Comparison of ENCODE assay signal across 1 cellular context in genomic region chr22:50525991-50526848, GRCh38.
TF ChIP-seq lines count a peak whose summit lies in the region.

No MANE protein-coding gene starts in this region.

TF ChIP-seq in K562, 482 proteins besides CTCF, POLR2A, EP300 and RAD21 (continued from another document):
- TF ChIP-seq, protein P1, sequence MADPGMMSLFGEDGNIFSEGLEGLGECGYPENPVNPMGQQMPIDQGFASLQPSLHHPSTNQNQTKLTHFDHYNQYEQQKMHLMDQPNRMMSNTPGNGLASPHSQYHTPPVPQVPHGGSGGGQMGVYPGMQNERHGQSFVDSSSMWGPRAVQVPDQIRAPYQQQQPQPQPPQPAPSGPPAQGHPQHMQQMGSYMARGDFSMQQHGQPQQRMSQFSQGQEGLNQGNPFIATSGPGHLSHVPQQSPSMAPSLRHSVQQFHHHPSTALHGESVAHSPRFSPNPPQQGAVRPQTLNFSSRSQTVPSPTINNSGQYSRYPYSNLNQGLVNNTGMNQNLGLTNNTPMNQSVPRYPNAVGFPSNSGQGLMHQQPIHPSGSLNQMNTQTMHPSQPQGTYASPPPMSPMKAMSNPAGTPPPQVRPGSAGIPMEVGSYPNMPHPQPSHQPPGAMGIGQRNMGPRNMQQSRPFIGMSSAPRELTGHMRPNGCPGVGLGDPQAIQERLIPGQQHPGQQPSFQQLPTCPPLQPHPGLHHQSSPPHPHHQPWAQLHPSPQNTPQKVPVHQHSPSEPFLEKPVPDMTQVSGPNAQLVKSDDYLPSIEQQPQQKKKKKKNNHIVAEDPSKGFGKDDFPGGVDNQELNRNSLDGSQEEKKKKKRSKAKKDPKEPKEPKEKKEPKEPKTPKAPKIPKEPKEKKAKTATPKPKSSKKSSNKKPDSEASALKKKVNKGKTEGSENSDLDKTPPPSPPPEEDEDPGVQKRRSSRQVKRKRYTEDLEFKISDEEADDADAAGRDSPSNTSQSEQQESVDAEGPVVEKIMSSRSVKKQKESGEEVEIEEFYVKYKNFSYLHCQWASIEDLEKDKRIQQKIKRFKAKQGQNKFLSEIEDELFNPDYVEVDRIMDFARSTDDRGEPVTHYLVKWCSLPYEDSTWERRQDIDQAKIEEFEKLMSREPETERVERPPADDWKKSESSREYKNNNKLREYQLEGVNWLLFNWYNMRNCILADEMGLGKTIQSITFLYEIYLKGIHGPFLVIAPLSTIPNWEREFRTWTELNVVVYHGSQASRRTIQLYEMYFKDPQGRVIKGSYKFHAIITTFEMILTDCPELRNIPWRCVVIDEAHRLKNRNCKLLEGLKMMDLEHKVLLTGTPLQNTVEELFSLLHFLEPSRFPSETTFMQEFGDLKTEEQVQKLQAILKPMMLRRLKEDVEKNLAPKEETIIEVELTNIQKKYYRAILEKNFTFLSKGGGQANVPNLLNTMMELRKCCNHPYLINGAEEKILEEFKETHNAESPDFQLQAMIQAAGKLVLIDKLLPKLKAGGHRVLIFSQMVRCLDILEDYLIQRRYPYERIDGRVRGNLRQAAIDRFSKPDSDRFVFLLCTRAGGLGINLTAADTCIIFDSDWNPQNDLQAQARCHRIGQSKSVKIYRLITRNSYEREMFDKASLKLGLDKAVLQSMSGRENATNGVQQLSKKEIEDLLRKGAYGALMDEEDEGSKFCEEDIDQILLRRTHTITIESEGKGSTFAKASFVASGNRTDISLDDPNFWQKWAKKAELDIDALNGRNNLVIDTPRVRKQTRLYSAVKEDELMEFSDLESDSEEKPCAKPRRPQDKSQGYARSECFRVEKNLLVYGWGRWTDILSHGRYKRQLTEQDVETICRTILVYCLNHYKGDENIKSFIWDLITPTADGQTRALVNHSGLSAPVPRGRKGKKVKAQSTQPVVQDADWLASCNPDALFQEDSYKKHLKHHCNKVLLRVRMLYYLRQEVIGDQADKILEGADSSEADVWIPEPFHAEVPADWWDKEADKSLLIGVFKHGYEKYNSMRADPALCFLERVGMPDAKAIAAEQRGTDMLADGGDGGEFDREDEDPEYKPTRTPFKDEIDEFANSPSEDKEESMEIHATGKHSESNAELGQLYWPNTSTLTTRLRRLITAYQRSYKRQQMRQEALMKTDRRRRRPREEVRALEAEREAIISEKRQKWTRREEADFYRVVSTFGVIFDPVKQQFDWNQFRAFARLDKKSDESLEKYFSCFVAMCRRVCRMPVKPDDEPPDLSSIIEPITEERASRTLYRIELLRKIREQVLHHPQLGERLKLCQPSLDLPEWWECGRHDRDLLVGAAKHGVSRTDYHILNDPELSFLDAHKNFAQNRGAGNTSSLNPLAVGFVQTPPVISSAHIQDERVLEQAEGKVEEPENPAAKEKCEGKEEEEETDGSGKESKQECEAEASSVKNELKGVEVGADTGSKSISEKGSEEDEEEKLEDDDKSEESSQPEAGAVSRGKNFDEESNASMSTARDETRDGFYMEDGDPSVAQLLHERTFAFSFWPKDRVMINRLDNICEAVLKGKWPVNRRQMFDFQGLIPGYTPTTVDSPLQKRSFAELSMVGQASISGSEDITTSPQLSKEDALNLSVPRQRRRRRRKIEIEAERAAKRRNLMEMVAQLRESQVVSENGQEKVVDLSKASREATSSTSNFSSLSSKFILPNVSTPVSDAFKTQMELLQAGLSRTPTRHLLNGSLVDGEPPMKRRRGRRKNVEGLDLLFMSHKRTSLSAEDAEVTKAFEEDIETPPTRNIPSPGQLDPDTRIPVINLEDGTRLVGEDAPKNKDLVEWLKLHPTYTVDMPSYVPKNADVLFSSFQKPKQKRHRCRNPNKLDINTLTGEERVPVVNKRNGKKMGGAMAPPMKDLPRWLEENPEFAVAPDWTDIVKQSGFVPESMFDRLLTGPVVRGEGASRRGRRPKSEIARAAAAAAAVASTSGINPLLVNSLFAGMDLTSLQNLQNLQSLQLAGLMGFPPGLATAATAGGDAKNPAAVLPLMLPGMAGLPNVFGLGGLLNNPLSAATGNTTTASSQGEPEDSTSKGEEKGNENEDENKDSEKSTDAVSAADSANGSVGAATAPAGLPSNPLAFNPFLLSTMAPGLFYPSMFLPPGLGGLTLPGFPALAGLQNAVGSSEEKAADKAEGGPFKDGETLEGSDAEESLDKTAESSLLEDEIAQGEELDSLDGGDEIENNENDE (IDR thresholded peaks at IDR 0.05; ENCODE audit: low read depth, low read length) = no peak
- TF ChIP-seq MAX (CRISPR knock-in tag; IDR thresholded peaks at IDR 0.05) = no peak; the same call in 1 of the 2 replicates
- no peak for TF ChIP-seq CBX1 (IDR thresholded peaks at IDR 0.05; ENCODE audit: low read depth)
- no peak for TF ChIP-seq ZNF316 (IDR thresholded peaks at IDR 0.05)
- no peak for TF ChIP-seq ZNF347 (CRISPR knock-in tag; IDR thresholded peaks at IDR 0.05; ENCODE audit: low read depth)
- TF ChIP-seq SAFB (IDR thresholded peaks at IDR 0.05; ENCODE audit: borderline replicate concordance, low read depth, low read length) = peak; percentile 97
- TF ChIP-seq U2AF2 (optimal IDR thresholded peaks at IDR 0.05; ENCODE audit: low read depth, low read length) = no peak
- TF ChIP-seq ZMIZ1 (IDR thresholded peaks at IDR 0.05; ENCODE audit: low read depth in 2 of 2, low read length in 2 of 2) = no peak
- TF ChIP-seq, protein P2, sequence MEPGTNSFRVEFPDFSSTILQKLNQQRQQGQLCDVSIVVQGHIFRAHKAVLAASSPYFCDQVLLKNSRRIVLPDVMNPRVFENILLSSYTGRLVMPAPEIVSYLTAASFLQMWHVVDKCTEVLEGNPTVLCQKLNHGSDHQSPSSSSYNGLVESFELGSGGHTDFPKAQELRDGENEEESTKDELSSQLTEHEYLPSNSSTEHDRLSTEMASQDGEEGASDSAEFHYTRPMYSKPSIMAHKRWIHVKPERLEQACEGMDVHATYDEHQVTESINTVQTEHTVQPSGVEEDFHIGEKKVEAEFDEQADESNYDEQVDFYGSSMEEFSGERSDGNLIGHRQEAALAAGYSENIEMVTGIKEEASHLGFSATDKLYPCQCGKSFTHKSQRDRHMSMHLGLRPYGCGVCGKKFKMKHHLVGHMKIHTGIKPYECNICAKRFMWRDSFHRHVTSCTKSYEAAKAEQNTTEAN (CRISPR knock-in tag; IDR thresholded peaks at IDR 0.05) = no peak
- TF ChIP-seq ZBTB8A (IDR thresholded peaks at IDR 0.05; ENCODE audit: partially characterized antibody) = no peak
- TF ChIP-seq ZBTB2 (IDR thresholded peaks at IDR 0.05) = no peak
- TF ChIP-seq DLX4 (CRISPR knock-in tag; IDR thresholded peaks at IDR 0.05) = no peak
- no peak for TF ChIP-seq SMARCA4 (IDR thresholded peaks at IDR 0.05)
- TF ChIP-seq ZFP91 (CRISPR knock-in tag; IDR thresholded peaks at IDR 0.05) = no peak
- no peak for TF ChIP-seq PURB (CRISPR knock-in tag; IDR thresholded peaks at IDR 0.05; ENCODE audit: low read depth)
- TF ChIP-seq KLF6 (CRISPR knock-in tag; IDR thresholded peaks at IDR 0.05; ENCODE audit: borderline replicate concordance) = no peak
- TF ChIP-seq PRDM10 (IDR thresholded peaks at IDR 0.05; ENCODE audit: partially characterized antibody) = no peak
- no peak for TF ChIP-seq MED1 (CRISPR knock-in tag; IDR thresholded peaks at IDR 0.05; ENCODE audit: borderline replicate concordance)
